ENCODE assay signal across 15 cellular contexts in the genomic region with DNA sequence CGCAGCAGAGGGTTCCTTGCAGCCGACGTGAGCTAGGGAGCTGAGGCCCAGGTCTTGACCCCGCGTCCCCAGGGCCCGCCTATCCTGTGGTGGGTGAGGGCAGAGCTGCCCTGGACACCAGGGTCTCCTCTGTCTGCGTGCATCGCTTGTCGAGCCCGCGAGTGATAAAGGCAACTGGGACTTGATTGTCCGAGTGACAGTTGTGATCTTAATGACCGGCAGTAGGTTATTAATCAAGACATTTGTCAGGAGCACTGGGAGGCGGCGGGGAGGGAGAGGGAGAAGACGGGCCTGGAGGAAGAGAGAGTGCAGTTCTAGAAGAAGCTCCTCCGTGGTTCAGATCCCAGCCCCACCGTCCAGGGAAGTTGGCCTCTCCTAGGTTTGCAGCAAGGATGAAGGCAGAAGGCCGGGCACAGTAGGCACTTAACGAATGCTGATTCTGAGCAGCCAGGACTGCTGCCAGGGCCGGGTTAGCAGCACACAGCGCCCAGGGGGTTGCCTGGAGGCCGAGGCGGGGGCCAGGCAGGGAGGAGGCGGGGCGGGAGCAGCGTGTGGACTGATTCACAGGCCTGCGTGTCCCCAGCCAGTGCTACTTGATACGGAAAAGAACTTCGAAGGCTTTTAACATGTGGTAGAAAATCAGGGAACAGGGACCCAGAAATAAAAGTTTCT. TPM values are rescaled to one million over a fixed set of nuclear protein-coding genes. Genes with fewer than 3 reads are reported as not detected.
DNase-seq lines count a peak whose midpoint lies in the region; ATAC-seq and TF ChIP-seq lines count a peak whose summit lies in the region.
"Had no signal": no experiment of that assay in that cellular context is flagged by ENCODE, and none has a peak within 500 bp of the region (broad histone marks: within the 10 kb centered on the region; RNA-seq: fewer than 3 reads in every experiment).

No MANE protein-coding gene starts in this region.

- WGBS in transverse colon (ENCODE audit: low coverage in 1 of 2), 2 donors: 67 to 80% methylated on average over 12 to 30 of the region's 30 CpGs

- H3K27me3 ChIP-seq in transverse colon: no peaks in the 10 kb centered on the region

- no peaks in the 10 kb centered on the region for H3K9me3 Mint-ChIP-seq in central memory CD8-positive, alpha-beta T cell
- H3K9me3 Mint-ChIP-seq in mesothelial cell of epicardium: no peaks in the 10 kb centered on the region
- no peaks in the 10 kb centered on the region for H3K9me3 Mint-ChIP-seq in activated T-helper 17 cell treated with anti-CD3 and anti-CD28 coated beads, Interleukin-2, amount 50 U/mL, for 72 hours
- H3K9me3 Mint-ChIP-seq: activated T-helper 1 cell treated with anti-CD3 and anti-CD28 coated beads, Interleukin-12 subunit alpha, Interleukin-12 subunit beta, Interleukin-2, Interleukin-4 antibody, amounts not matched to agents 30 ng/mL and 10 ng/mL and 1 ng/mL, durations not matched to agents 14 hours and 24 hours and 36 hours; stimulated activated naive CD8-positive, alpha-beta T cell treated with anti-CD3 and anti-CD28 coated beads, Interleukin-15, amount 100 ng/mL, for 72 hours had no signal

- no peaks in the 10 kb centered on the region for H3K9me3 ChIP-seq in transverse colon

- peak overlapping the region; percentile 19 for H3K27ac Mint-ChIP-seq in central memory CD8-positive, alpha-beta T cell (ENCODE audit: low read depth)
- H3K27ac Mint-ChIP-seq in mesothelial cell of epicardium: peak overlapping the region; percentile 86
- H3K27ac Mint-ChIP-seq in activated T-helper 17 cell treated with anti-CD3 and anti-CD28 coated beads, Interleukin-2, amount 50 U/mL, for 72 hours: no peak overlapping the region
- H3K27ac Mint-ChIP-seq: activated T-helper 1 cell treated with anti-CD3 and anti-CD28 coated beads, Interleukin-12 subunit alpha, Interleukin-12 subunit beta, Interleukin-2, Interleukin-4 antibody, amounts not matched to agents 30 ng/mL and 10 ng/mL and 1 ng/mL, durations not matched to agents 14 hours and 24 hours and 36 hours had no signal

- DNase-seq in NCI-H748 (lab: John Stamatoyannopoulos, UW; ENCODE audit: unreplicated experiment) (peak; percentile 29), NCI-H748 treated with DMSO at 0.1 percent for 48 hours (lab: John Stamatoyannopoulos, UW) (no peak), mesothelial cell of epicardium (ENCODE audit: low spot score in 2 of 2, unreplicated experiment in 2 of 2) (no peak), transverse colon (peak; percentile 23), GM13976 (ENCODE audit: low spot score) (no peak), GM19240 (ENCODE audit: insufficient read length, low spot score) (no peak)
- no peak for DNase-seq in central memory CD8-positive, alpha-beta T cell (ENCODE audit: low spot score in 2 of 2)
- DNase-seq: activated CD4-positive, CD25-positive, alpha-beta regulatory T cell treated with anti-CD3 and anti-CD28 coated beads, Interleukin-2, amount 50 U/mL, for 72 hours; central memory CD4-positive, alpha-beta T cell; NCI-H524 treated with DMSO at 0.1 percent for 48 hours; stimulated activated CD4-positive, alpha-beta T cell treated with anti-CD3 and anti-CD28 coated beads, Interleukin-4, amount 100 ng/mL, for 24 hours; stimulated activated naive CD8-positive, alpha-beta T cell treated with anti-CD3 and anti-CD28 coated beads, Interleukin-15, amount 100 ng/mL, for 72 hours had no signal

- TF ChIP-seq CTCF in mesothelial cell of epicardium (IDR thresholded peaks at IDR 0.05; ENCODE audit: unreplicated experiment): no peak
- TF ChIP-seq CTCF in transverse colon (IDR thresholded peaks at IDR 0.05): no peak
- TF ChIP-seq CTCF in GM13976 (IDR thresholded peaks at IDR 0.05; ENCODE audit: borderline replicate concordance, control extremely low read depth, extremely low read depth, insufficient read depth, missing control alignments): no peak

- H3K36me3 Mint-ChIP-seq in central memory CD8-positive, alpha-beta T cell (ENCODE audit: insufficient read depth): peaks cover 12% of the 10 kb centered on the region
- H3K36me3 Mint-ChIP-seq in mesothelial cell of epicardium: no peaks in the 10 kb centered on the region
- no peaks in the 10 kb centered on the region for H3K36me3 Mint-ChIP-seq in activated T-helper 17 cell treated with anti-CD3 and anti-CD28 coated beads, Interleukin-2, amount 50 U/mL, for 72 hours (ENCODE audit: low read depth)

- peaks cover 22 to 57% (median 35%) of the 10 kb centered on the region in 4 donors for H3K4me1 ChIP-seq in transverse colon

- no peaks in the 10 kb centered on the region for H3K27me3 Mint-ChIP-seq in central memory CD8-positive, alpha-beta T cell
- H3K27me3 Mint-ChIP-seq in mesothelial cell of epicardium (ENCODE audit: low read depth): no peaks in the 10 kb centered on the region
- H3K27me3 Mint-ChIP-seq in activated T-helper 17 cell treated with anti-CD3 and anti-CD28 coated beads, Interleukin-2, amount 50 U/mL, for 72 hours: no peaks in the 10 kb centered on the region
- H3K27me3 Mint-ChIP-seq: stimulated activated naive CD8-positive, alpha-beta T cell treated with anti-CD3 and anti-CD28 coated beads, Interleukin-15, amount 100 ng/mL, for 72 hours had no signal

- no peaks in the 10 kb centered on the region for H3K36me3 ChIP-seq in transverse colon

- TF ChIP-seq POLR2A in transverse colon (IDR thresholded peaks at IDR 0.05): no peak

- intact Hi-C loops in transverse colon (cut with DNase I; ENCODE audit: low total_unique reads): no loop called here

- in situ Hi-C loops in transverse colon (cut with MboI; ENCODE audit: low pct_ligation_motif_present in 1 of 4, low pct_unique_long_range_greater_than_20kb in 1 of 4, low sequenced_read_pairs in 3 of 4): loop anchor here in 3 of 4 donors (10.0 to 25.0 kb wide), 3 partner anchors 47 to 187 kb away; no protein-coding TSS in a partner anchor
- in situ Hi-C loops in GM13976 (cut with MboI; ENCODE audit: low sequenced_read_pairs, unreplicated experiment): loop anchor here (10.0 kb wide), 2 partner anchors 47 to 107 kb away; no protein-coding TSS in a partner anchor

- peaks cover 65% of the 10 kb centered on the region for H3K4me1 Mint-ChIP-seq in central memory CD8-positive, alpha-beta T cell
- peaks cover 48% of the 10 kb centered on the region for H3K4me1 Mint-ChIP-seq in mesothelial cell of epicardium
- H3K4me1 Mint-ChIP-seq in activated T-helper 17 cell treated with anti-CD3 and anti-CD28 coated beads, Interleukin-2, amount 50 U/mL, for 72 hours: no peaks in the 10 kb centered on the region

- no peak overlapping the region for H3K4me3 ChIP-seq in transverse colon
- H3K4me3 ChIP-seq: SK-N-MC had no signal

- TF ChIP-seq EP300 in transverse colon (IDR thresholded peaks at IDR 0.05; ENCODE audit: low read depth): no peak

- H3K27ac ChIP-seq in transverse colon: peak overlapping the region; percentile 46 to 71 (median 55)
- H3K27ac ChIP-seq: SK-N-MC had no signal

- H3K4me3 Mint-ChIP-seq in central memory CD8-positive, alpha-beta T cell: no peak overlapping the region
- no peak overlapping the region for H3K4me3 Mint-ChIP-seq in mesothelial cell of epicardium
- H3K4me3 Mint-ChIP-seq in activated T-helper 17 cell treated with anti-CD3 and anti-CD28 coated beads, Interleukin-2, amount 50 U/mL, for 72 hours: no peak overlapping the region
- H3K4me3 Mint-ChIP-seq: activated T-helper 1 cell treated with anti-CD3 and anti-CD28 coated beads, Interleukin-12 subunit alpha, Interleukin-12 subunit beta, Interleukin-2, Interleukin-4 antibody, amounts not matched to agents 30 ng/mL and 10 ng/mL and 1 ng/mL, durations not matched to agents 14 hours and 24 hours and 36 hours; stimulated activated naive CD8-positive, alpha-beta T cell treated with anti-CD3 and anti-CD28 coated beads, Interleukin-15, amount 100 ng/mL, for 72 hours had no signal

- no peak for ATAC-seq in central memory CD8-positive, alpha-beta T cell (replicated peaks; ENCODE audit: extremely low read depth, poor library complexity, severe bottlenecking)
- no peak for ATAC-seq in activated T-helper 17 cell treated with anti-CD3 and anti-CD28 coated beads, Interleukin-2, amount 50 U/mL, for 72 hours (replicated peaks)
- ATAC-seq: stimulated activated naive CD8-positive, alpha-beta T cell treated with anti-CD3 and anti-CD28 coated beads, Interleukin-15, amount 100 ng/mL, for 72 hours had no signal

RNA-seq across cellular contexts. Expression of gene GSE1, which starts 11.3 kb away (rescaled TPM):
- total RNA-seq in mesothelial cell of epicardium: 193 to 218 TPM (median 208 TPM) in 3 replicates
- 100 to 1,000 TPM; 100 to 139 (median 120) TPM for total RNA-seq in transverse colon
- total RNA-seq in activated T-helper 17 cell treated with anti-CD3 and anti-CD28 coated beads, Interleukin-2, amount 50 U/mL, for 72 hours: 10 to 100 TPM; 12.1 to 17.4 TPM

Comparison
In these comparisons a context has a peak if more than half of its experiments do, and no peak if none do; other contexts are left out.
1. DNase-seq: peak in NCI-H748 (single experiment) and transverse colon (single experiment); none in NCI-H748 treated with DMSO at 0.1 percent for 48 hours (single experiment), central memory CD8-positive, alpha-beta T cell (0 of 2), mesothelial cell of epicardium (0 of 2), GM13976 (single experiment) and GM19240 (single experiment).
2. RNA of gene GSE1, which starts 11.3 kb away (total RNA-seq): 193 to 218 TPM in mesothelial cell of epicardium and 100 to 139 TPM in transverse colon; 12.1 to 17.4 TPM in activated T-helper 17 cell treated with anti-CD3 and anti-CD28 coated beads, Interleukin-2, amount 50 U/mL, for 72 hours; every median in the first group is over 4 times any median in the second.